ENCODE assay signal across 8 cellular contexts in the genomic region with DNA sequence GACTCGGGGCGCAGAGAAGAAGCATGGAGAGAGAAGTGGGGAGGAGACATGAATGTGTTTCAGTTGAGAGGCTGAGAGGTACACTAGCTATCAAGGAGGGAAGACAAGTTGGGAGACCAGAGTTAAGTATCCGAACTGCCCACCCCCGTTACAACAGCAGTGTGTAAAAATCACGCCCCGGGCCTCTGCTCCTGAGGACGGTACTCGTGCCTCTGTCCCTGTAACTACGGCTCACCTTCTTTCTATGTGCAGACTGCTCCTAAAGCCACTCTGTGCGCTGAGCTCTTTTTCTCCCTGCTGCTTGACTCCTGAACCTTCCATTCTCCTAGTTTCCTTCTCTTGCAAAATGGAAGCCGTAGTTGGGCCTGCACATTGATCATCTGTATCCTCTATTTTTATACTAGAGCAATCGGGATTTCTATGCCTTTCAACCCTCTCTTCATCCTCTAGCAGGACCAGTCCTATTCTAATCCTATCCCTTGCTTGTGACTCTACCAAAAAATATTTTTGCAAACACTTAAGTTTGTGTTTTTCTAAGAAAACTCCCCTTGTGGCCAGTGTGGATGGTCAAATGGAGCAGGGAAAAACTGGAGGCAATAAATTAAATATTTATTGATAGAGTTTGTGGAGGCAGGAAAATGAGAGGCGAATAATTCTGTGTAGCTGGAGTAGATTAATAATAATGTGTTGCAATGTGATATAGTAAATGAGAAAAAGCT. TPM values are rescaled to one million over a fixed set of nuclear protein-coding genes. Genes with fewer than 3 reads are reported as not detected.
DNase-seq lines count a peak whose midpoint lies in the region; ATAC-seq, FAIRE-seq and TF ChIP-seq lines count a peak whose summit lies in the region.

No MANE protein-coding gene starts in this region.

- H3K27me3 ChIP-seq in left ventricle myocardium inferior (ENCODE audit: low read depth) = no peaks in the 10 kb centered on the region
- H3K27me3 ChIP-seq in NT2/D1 (ENCODE audit: insufficient read depth, insufficient read length) = peaks cover 6% of the 10 kb centered on the region
- H3K27me3 ChIP-seq in dorsolateral prefrontal cortex = no peaks in the 10 kb centered on the region
- H3K27me3 ChIP-seq in naive thymus-derived CD4-positive, alpha-beta T cell (ENCODE audit: control insufficient read depth in 2 of 2, insufficient read depth in 2 of 2, low read length in 2 of 2) = no peaks in the 10 kb centered on the region

- intact Hi-C loops in left ventricle myocardium inferior (cut with micrococcal nuclease) = no loop called here
- intact Hi-C loops in left cardiac atrium (cut with DNase I) = no loop called here
- intact Hi-C loops in dorsolateral prefrontal cortex (cut with DNase I) = loop anchor here (5.0 to 10.0 kb wide), 4 partner anchors 170 to 513 kb away; a partner anchor contains a TSS
- intact Hi-C loops in naive thymus-derived CD4-positive, alpha-beta T cell (cut with micrococcal nuclease) = loop anchor here (5.0 to 10.0 kb wide), 7 partner anchors 35 to 1437 kb away; a partner anchor contains a TSS

- no peak for TF ChIP-seq CTCF in left ventricle myocardium inferior (IDR thresholded peaks at IDR 0.05; ENCODE audit: borderline replicate concordance)
- peak in 18 of 56 donors; percentile 4 to 40 (median 22) for TF ChIP-seq CTCF in dorsolateral prefrontal cortex (IDR thresholded peaks at IDR 0.05 in 54 of 56, conservative IDR thresholded peaks at IDR 0.05 in 2 of 56; ENCODE audit: low read depth in 1 of 56, partially characterized antibody in 56 of 56)
- TF ChIP-seq CTCF in D721Med (IDR thresholded peaks at IDR 0.05; ENCODE audit: insufficient read depth, missing control alignments) = no peak

- H3K9ac ChIP-seq in NT2/D1 (ENCODE audit: insufficient read length, low read depth) = peak overlapping the region; percentile 93

- H3K9me3 Mint-ChIP-seq in naive thymus-derived CD4-positive, alpha-beta T cell = peaks cover 0 to 2% (median 0%) of the 10 kb centered on the region in 11 donors

- H3K4me3 ChIP-seq in left ventricle myocardium inferior = peak overlapping the region; percentile 85
- H3K4me3 ChIP-seq in NT2/D1 (ENCODE audit: insufficient read length, low read depth) = peak overlapping the region; percentile 64
- peak overlapping the region; percentile 74 to 99 (median 88) for H3K4me3 ChIP-seq in dorsolateral prefrontal cortex
- H3K4me3 ChIP-seq in naive thymus-derived CD4-positive, alpha-beta T cell (ENCODE audit: low read length) = peak overlapping the region; percentile 95

- peaks cover 54 to 79% (median 73%) of the 10 kb centered on the region in 7 donors for H3K4me1 Mint-ChIP-seq in naive thymus-derived CD4-positive, alpha-beta T cell

- CTCF ChIA-PET in naive thymus-derived CD4-positive, alpha-beta T cell (lab: Charles Lee) = interaction anchor here (1.0 kb wide), 2 partner anchors 10 to 248 kb away, joined by 3 read pairs; no protein-coding TSS in a partner anchor

- POLR2A ChIA-PET in naive thymus-derived CD4-positive, alpha-beta T cell (lab: Charles Lee) = interaction anchor here (0.7 to 6.3 kb wide), 7 partner anchors 12 to 438 kb away, joined by 3 to 86 read pairs (median 8); a partner anchor contains a TSS

- H3K27ac ChIP-seq in left ventricle myocardium inferior (replicated peaks) = peak overlapping the region; percentile 99
- peak overlapping the region in 58 of 59 donors; percentile 43 to 96 (median 89) for H3K27ac ChIP-seq in dorsolateral prefrontal cortex
- peak overlapping the region; percentile 97 for H3K27ac ChIP-seq in naive thymus-derived CD4-positive, alpha-beta T cell (ENCODE audit: low read depth, low read length)

- H3K4me1 ChIP-seq in left ventricle myocardium inferior = peaks cover 59% of the 10 kb centered on the region
- no peaks in the 10 kb centered on the region for H3K4me1 ChIP-seq in NT2/D1 (ENCODE audit: insufficient read depth, insufficient read length)
- peaks cover 32 to 37% of the 10 kb centered on the region in 2 donors for H3K4me1 ChIP-seq in naive thymus-derived CD4-positive, alpha-beta T cell (ENCODE audit: control insufficient read depth in 2 of 2, insufficient read depth in 2 of 2, low read length in 2 of 2)

- H3K27ac Mint-ChIP-seq in naive thymus-derived CD4-positive, alpha-beta T cell = peak overlapping the region; percentile 85 to 98 (median 94)

- H3K36me3 ChIP-seq in left ventricle myocardium inferior = peaks cover 3% of the 10 kb centered on the region
- peaks cover 32% of the 10 kb centered on the region for H3K36me3 ChIP-seq in NT2/D1 (ENCODE audit: insufficient read depth, insufficient read length, low read length)
- peaks cover 0 to 4% (median 4%) of the 10 kb centered on the region in 3 experiments for H3K36me3 ChIP-seq in naive thymus-derived CD4-positive, alpha-beta T cell (ENCODE audit: control insufficient read depth in 2 of 3, insufficient read depth in 3 of 3, low read length in 3 of 3)

- H3K27me3 Mint-ChIP-seq in naive thymus-derived CD4-positive, alpha-beta T cell = no peaks in the 10 kb centered on the region

- peak overlapping the region; percentile 89 to 97 (median 95) for H3K4me3 Mint-ChIP-seq in naive thymus-derived CD4-positive, alpha-beta T cell

- no peak for FAIRE-seq in D721Med (lab: Jason Lieb, UNC)

- peaks cover 0 to 33% (median 31%) of the 10 kb centered on the region in 5 donors for H3K36me3 Mint-ChIP-seq in naive thymus-derived CD4-positive, alpha-beta T cell

- ATAC-seq in left cardiac atrium = no peak
- ATAC-seq in naive thymus-derived CD4-positive, alpha-beta T cell = no peak

- no peaks in the 10 kb centered on the region for H3K9me3 ChIP-seq in left ventricle myocardium inferior (replicated peaks)
- no peaks in the 10 kb centered on the region for H3K9me3 ChIP-seq in NT2/D1 (ENCODE audit: insufficient read depth, low read length)
- no peaks in the 10 kb centered on the region for H3K9me3 ChIP-seq in naive thymus-derived CD4-positive, alpha-beta T cell (ENCODE audit: control insufficient read depth in 2 of 3, low read length in 3 of 3)

- no peak for DNase-seq in left ventricle myocardium inferior
- DNase-seq in left cardiac atrium = no peak
- no peak for DNase-seq in NT2/D1 (ENCODE audit: low read depth, low spot score)
- no peak for DNase-seq in dorsolateral prefrontal cortex
- DNase-seq in naive thymus-derived CD4-positive, alpha-beta T cell = peak in 1 of 9 donors; percentile 3
- DNase-seq in NCI-H345 (lab: John Stamatoyannopoulos, UW) = no peak
- DNase-seq in mucosa of gallbladder (ENCODE audit: low spot score) = no peak
- DNase-seq in D721Med (ENCODE audit: insufficient read length, low spot score) = no peak

RNA-seq across cellular contexts. Expression of a gene that starts 0.6 kb away (rescaled TPM):
- total RNA-seq in left ventricle myocardium inferior (73.5 TPM), left cardiac atrium (10 to 100 TPM; 65.3 to 68.0 TPM), dorsolateral prefrontal cortex (10 to 100 TPM; 44.9 to 86.8 (median 60.3) TPM), mucosa of gallbladder (153 TPM)
- total RNA-seq in naive thymus-derived CD4-positive, alpha-beta T cell = 100 to 1,000 TPM; 111 to 176 (median 133) TPM
- 100 to 1,000 TPM; 136 to 137 TPM for polyA plus RNA-seq in naive thymus-derived CD4-positive, alpha-beta T cell

RNA-seq across cellular contexts. Expression of a gene that starts 1.9 kb away (rescaled TPM):
- total RNA-seq in left ventricle myocardium inferior = 11.2 TPM
- total RNA-seq in left cardiac atrium = 1 to 10 TPM; 8.3 to 8.9 TPM
- total RNA-seq in dorsolateral prefrontal cortex = 1 to 10 TPM; 3.0 to 8.1 (median 5.5) TPM
- 10 to 100 TPM in 2 of 5 experiments, 1 to 10 TPM in 3; 3.2 to 10.7 (median 7.1) TPM for total RNA-seq in naive thymus-derived CD4-positive, alpha-beta T cell
- 1 to 10 TPM; 3.2 to 4.2 TPM for polyA plus RNA-seq in naive thymus-derived CD4-positive, alpha-beta T cell
- total RNA-seq in mucosa of gallbladder = 34.0 TPM

Comparison
In these comparisons a context has a peak if more than half of its experiments do, and no peak if none do; other contexts are left out.
1. intact Hi-C loops: an anchor here in dorsolateral prefrontal cortex (5.0 to 10.0 kb wide) and naive thymus-derived CD4-positive, alpha-beta T cell (5.0 to 10.0 kb wide); none called in left ventricle myocardium inferior and left cardiac atrium.